In genomic region chr2:241110607-241111442, GRCh38 we compare ENCODE assay signal across 12 cellular contexts. TPM values are rescaled to one million over a fixed set of nuclear protein-coding genes. Genes with fewer than 3 reads are reported as not detected.
DNase-seq lines count a peak whose midpoint lies in the region; ATAC-seq and TF ChIP-seq lines count a peak whose summit lies in the region.
"Had no signal": no experiment of that assay in that cellular context is flagged by ENCODE, and none has a peak within 500 bp of the region (broad histone marks: within the 10 kb centered on the region; RNA-seq: fewer than 3 reads in every experiment).

No MANE protein-coding gene starts in this region.

- H3K4me1 Mint-ChIP-seq in CD4-positive, alpha-beta T cell (ENCODE audit: low read depth): peaks cover 61% of the 10 kb centered on the region
- H3K4me1 Mint-ChIP-seq in activated naive CD8-positive, alpha-beta T cell treated with anti-CD3 and anti-CD28 coated beads, Interleukin-2, amount 50 U/mL, for 24 hours: peaks cover 52% of the 10 kb centered on the region

- intact Hi-C loops in CD4-positive, alpha-beta T cell (cut with DNase I, micrococcal nuclease): no loop called here

- H3K9me3 ChIP-seq in CD4-positive, alpha-beta T cell (ENCODE audit: control insufficient read depth, low read length): no peaks in the 10 kb centered on the region

- peak overlapping the region; percentile 95 for H3K27ac Mint-ChIP-seq in CD4-positive, alpha-beta T cell
- H3K27ac Mint-ChIP-seq in activated naive CD8-positive, alpha-beta T cell treated with anti-CD3 and anti-CD28 coated beads, Interleukin-2, amount 50 U/mL, for 24 hours: peak overlapping the region; percentile 80

- peaks cover 2% of the 10 kb centered on the region for H3K9me3 Mint-ChIP-seq in CD4-positive, alpha-beta T cell
- no peaks in the 10 kb centered on the region for H3K9me3 Mint-ChIP-seq in activated naive CD8-positive, alpha-beta T cell treated with anti-CD3 and anti-CD28 coated beads, Interleukin-2, amount 50 U/mL, for 24 hours

- no peaks in the 10 kb centered on the region for H3K27me3 Mint-ChIP-seq in CD4-positive, alpha-beta T cell
- no peaks in the 10 kb centered on the region for H3K27me3 Mint-ChIP-seq in activated naive CD8-positive, alpha-beta T cell treated with anti-CD3 and anti-CD28 coated beads, Interleukin-2, amount 50 U/mL, for 24 hours

- in situ Hi-C loops in G401 (cut with HindIII; ENCODE audit: low sequenced_read_pairs): no loop called here

- H3K27me3 ChIP-seq in CD4-positive, alpha-beta T cell (ENCODE audit: control insufficient read depth, insufficient read depth, low read length): no peaks in the 10 kb centered on the region

- TF ChIP-seq CTCF in CD4-positive, alpha-beta T cell (IDR thresholded peaks at IDR 0.05): no peak

- ATAC-seq in CD4-positive, alpha-beta T cell (ENCODE audit: poor library complexity): no peak
- ATAC-seq in GM18517 (IDR thresholded peaks at IDR 0.05; ENCODE audit: unreplicated experiment) (peak; percentile 34), HG02938 (IDR thresholded peaks at IDR 0.05; ENCODE audit: unreplicated experiment) (peak; percentile 34)
- ATAC-seq in activated naive CD8-positive, alpha-beta T cell treated with anti-CD3 and anti-CD28 coated beads, Interleukin-2, amount 50 U/mL, for 24 hours: peak; percentile 25
- ATAC-seq: SK-N-SH treated with all-trans-retinoic acid at 6 μM for 48 hours had no signal

- CTCF ChIA-PET in CD4-positive, alpha-beta T cell (lab: Charles Lee): no interaction called here

- POLR2A ChIA-PET in CD4-positive, alpha-beta T cell (lab: Charles Lee): interaction anchor here (1.0 to 5.1 kb wide), 8 partner anchors 9 to 204 kb away, joined by 3 to 40 read pairs (median 7); partner anchors contain the start of genes HDLBP, MTERF4, PASK and PPP1R7

- peak overlapping the region; percentile 91 for H3K4me3 Mint-ChIP-seq in CD4-positive, alpha-beta T cell
- H3K4me3 Mint-ChIP-seq in activated naive CD8-positive, alpha-beta T cell treated with anti-CD3 and anti-CD28 coated beads, Interleukin-2, amount 50 U/mL, for 24 hours: peak overlapping the region; percentile 72

- peaks cover 54% of the 10 kb centered on the region for H3K36me3 Mint-ChIP-seq in CD4-positive, alpha-beta T cell (ENCODE audit: low read depth)
- peaks cover 30% of the 10 kb centered on the region for H3K36me3 Mint-ChIP-seq in activated naive CD8-positive, alpha-beta T cell treated with anti-CD3 and anti-CD28 coated beads, Interleukin-2, amount 50 U/mL, for 24 hours (ENCODE audit: low read depth)

- DNase-seq in CD4-positive, alpha-beta T cell: no peak
- no peak for DNase-seq in activated naive CD8-positive, alpha-beta T cell treated with anti-CD3 and anti-CD28 coated beads, Interleukin-2, amount 50 U/mL, for 24 hours
- DNase-seq in NCI-H2196 (lab: John Stamatoyannopoulos, UW; ENCODE audit: unreplicated experiment): no peak
- DNase-seq in NCI-H1436 (lab: John Stamatoyannopoulos, UW): no peak
- no peak for DNase-seq in G401 (ENCODE audit: low spot score)
- DNase-seq in NCI-H510A treated with DMSO at 0.1 percent for 48 hours (lab: John Stamatoyannopoulos, UW): no peak
- DNase-seq: activated effector memory CD4-positive, alpha-beta T cell treated with Interleukin-2 at 50 U/mL for 16 hours; NCI-H2029 had no signal

- H3K27ac ChIP-seq in CD4-positive, alpha-beta T cell (ENCODE audit: low read depth, low read length): peak overlapping the region; percentile 90
- H3K27ac ChIP-seq: parathyroid adenoma had no signal

RNA-seq across cellular contexts. Expression of gene MTERF4, which starts 8.7 kb away (rescaled TPM):
- total RNA-seq in CD4-positive, alpha-beta T cell: 10 to 100 TPM; 84.0 to 87.5 TPM
- total RNA-seq in G401 (2014; rRNA removed; shearing (Covaris generic)): 17.5 and 24.9 TPM in 2 replicates

RNA-seq across cellular contexts. Expression of gene PASK, which starts 38.4 kb away (rescaled TPM):
- total RNA-seq in CD4-positive, alpha-beta T cell: 10 to 100 TPM; 78.0 to 87.9 TPM
- total RNA-seq in G401 (2014; rRNA removed; shearing (Covaris generic)): 14.7 and 20.7 TPM in 2 replicates

RNA-seq across cellular contexts. Expression of gene PPP1R7, which starts 39.4 kb away (rescaled TPM):
- total RNA-seq in CD4-positive, alpha-beta T cell: 10 to 100 TPM; 36.4 to 38.2 TPM
- 83.2 and 91.9 TPM in 2 replicates for total RNA-seq in G401 (2014; rRNA removed; shearing (Covaris generic))
